ENCODE assay signal across 27 cellular contexts in genomic region chr13:49226613-49227012, GRCh38. TPM values are rescaled to one million over a fixed set of nuclear protein-coding genes. Genes with fewer than 3 reads are reported as not detected.
DNase-seq lines count a peak whose midpoint lies in the region; ATAC-seq and TF ChIP-seq lines count a peak whose summit lies in the region.
"Had no signal": no experiment of that assay in that cellular context is flagged by ENCODE, and none has a peak within 500 bp of the region (broad histone marks: within the 10 kb centered on the region; RNA-seq: fewer than 3 reads in every experiment).

No MANE protein-coding gene starts in this region.

- no peak overlapping the region for H3K4me3 ChIP-seq in stomach smooth muscle (ENCODE audit: low read length in 2 of 2)
- H3K4me3 ChIP-seq: BLaER1, GM12878 had no signal

- no peaks in the 10 kb centered on the region for H3K36me3 ChIP-seq in stomach smooth muscle (ENCODE audit: control insufficient read depth in 2 of 2, insufficient read depth in 2 of 2, low read length in 2 of 2)
- H3K36me3 ChIP-seq: BE2C, BLaER1 had no signal

- peak overlapping the region; percentile 82 for H3K27ac ChIP-seq in stomach smooth muscle (ENCODE audit: low read length)
- H3K27ac ChIP-seq: 22Rv1, BLaER1 had no signal

- H3K9ac ChIP-seq in stomach smooth muscle (ENCODE audit: low read length in 2 of 2) = no peak overlapping the region
- H3K9ac ChIP-seq: BLaER1 had no signal

- TF ChIP-seq EP300 in Ishikawa (IDR thresholded peaks at IDR 0.05; ENCODE audit: borderline replicate concordance) = no peak

- peaks cover 21% of the 10 kb centered on the region for H3K4me1 ChIP-seq in stomach smooth muscle (ENCODE audit: control insufficient read depth, insufficient read depth, low read length)
- H3K4me1 ChIP-seq: BE2C, BLaER1 had no signal

- no peaks in the 10 kb centered on the region for H3K27me3 ChIP-seq in stomach smooth muscle (ENCODE audit: control insufficient read depth in 1 of 2, insufficient read depth in 2 of 2, low read length in 2 of 2)

- no peaks in the 10 kb centered on the region for H3K9me3 ChIP-seq in stomach smooth muscle (ENCODE audit: control insufficient read depth in 2 of 2, low read length in 2 of 2)
- H3K9me3 ChIP-seq: BE2C had no signal

- TF ChIP-seq RAD21 in Ishikawa (IDR thresholded peaks at IDR 0.05; ENCODE audit: low read depth) = no peak

- ATAC-seq in sciatic nerve = no peak
- no peak for ATAC-seq in HG03045 (IDR thresholded peaks at IDR 0.05; ENCODE audit: unreplicated experiment)
- ATAC-seq: GM12878 had no signal

- intact Hi-C loops in sciatic nerve (cut with DNase I) = no loop called here

- DNase-seq in DMS79 (lab: John Stamatoyannopoulos, UW) = peak; percentile 33
- DNase-seq in NCI-H2107 treated with DMSO at 0.1 percent for 48 hours (lab: John Stamatoyannopoulos, UW; ENCODE audit: unreplicated experiment) = peak; percentile 55
- no peak for DNase-seq in NCI-H1048 (lab: John Stamatoyannopoulos, UW)
- no peak for DNase-seq in NCI-H1436 treated with DMSO at 0.1 percent for 48 hours (lab: John Stamatoyannopoulos, UW)
- no peak for DNase-seq in sciatic nerve (ENCODE audit: low spot score)
- DNase-seq: ACHN; BE2C; C1 segment of cervical spinal cord; CD4-positive, alpha-beta memory T cell; CD4-positive, CD25-positive, alpha-beta regulatory T cell; CD8-positive, alpha-beta memory T cell; COR-L47; DMS 273 treated with DMSO at 0.1 percent for 48 hours; DMS153; DMS53; DND-41; EL; GDM1 had no signal

TF ChIP-seq in Ishikawa, 13 proteins besides CTCF, POLR2A, EP300 and RAD21:
- TF ChIP-seq NFIC (IDR thresholded peaks at IDR 0.05) (no peak), CEBPB (IDR thresholded peaks at IDR 0.05) (peak; percentile 91), TCF12 (IDR thresholded peaks at IDR 0.05; ENCODE audit: low read depth) (peak; percentile 59), TEAD4 (IDR thresholded peaks at IDR 0.05) (0 out of 2 replicates have a peak, but pooled peaks have one; percentile 16), REST (IDR thresholded peaks at IDR 0.05; ENCODE audit: low read depth) (no peak)
TF ChIP-seq in Ishikawa: peak in this region for 3.

RNA-seq across cellular contexts. Expression of gene MLNR, which starts 6.5 kb away (rescaled TPM):
- total RNA-seq in sciatic nerve = not detected
- total RNA-seq: A673; CD4-positive, alpha-beta memory T cell; CD4-positive, CD25-positive, alpha-beta regulatory T cell; CD8-positive, alpha-beta memory T cell; Daoy; G401; GM12878 had no signal

RNA-seq across cellular contexts. Expression of gene CDADC1, which starts 21.1 kb away (rescaled TPM):
- total RNA-seq in sciatic nerve = 17.7 TPM

Comparison
In these comparisons a context has a peak if more than half of its experiments do, and no peak if none do; other contexts are left out.
1. DNase-seq: peak in DMS79 (single experiment) and NCI-H2107 treated with DMSO at 0.1 percent for 48 hours (single experiment); none in NCI-H1048 (single experiment), NCI-H1436 treated with DMSO at 0.1 percent for 48 hours (single experiment) and sciatic nerve (single experiment).